9 cellular contexts compared by ENCODE assay signal in the genomic region with DNA sequence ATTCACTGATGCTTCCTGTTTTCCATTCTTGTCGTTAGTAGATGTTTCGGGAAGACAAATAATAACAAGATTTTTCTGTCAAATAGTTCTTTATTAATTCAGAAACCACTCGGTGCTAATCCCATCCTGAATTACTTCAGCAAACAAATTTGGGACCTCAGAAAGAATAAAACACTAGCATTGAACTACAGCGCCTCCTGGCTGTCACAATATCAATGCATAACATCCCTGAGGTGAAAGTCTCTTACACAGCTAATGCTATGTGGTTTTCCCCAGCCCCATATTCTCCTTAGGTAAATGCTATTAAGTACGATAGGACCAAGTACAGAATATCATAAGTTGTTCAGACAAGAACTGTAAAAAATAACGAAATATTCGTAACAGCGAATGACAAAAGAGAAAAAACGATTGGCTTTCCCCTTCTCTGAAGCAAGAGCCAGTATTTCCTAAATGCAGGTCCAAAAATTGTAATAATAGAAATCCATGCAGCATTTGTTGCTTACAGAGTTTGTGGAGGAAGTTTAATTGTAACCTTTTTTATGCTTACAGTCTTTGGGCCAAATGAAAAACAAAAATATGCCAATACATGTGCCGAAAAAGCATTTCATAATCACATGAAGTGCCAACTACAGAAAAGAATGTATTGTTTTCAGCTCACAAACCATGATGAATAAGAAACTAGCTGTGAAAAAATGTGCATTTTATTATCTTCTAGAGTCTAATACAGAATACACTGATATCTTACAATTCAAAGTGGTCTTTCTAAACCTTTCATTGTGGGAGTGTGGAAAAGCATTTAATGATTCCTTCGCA. TPM values are rescaled to one million over a fixed set of nuclear protein-coding genes. Genes with fewer than 3 reads are reported as not detected.
DNase-seq lines count a peak whose midpoint lies in the region; ATAC-seq, FAIRE-seq and TF ChIP-seq lines count a peak whose summit lies in the region.
"Had no signal": no experiment of that assay in that cellular context is flagged by ENCODE, and none has a peak within 500 bp of the region (broad histone marks: within the 10 kb centered on the region; RNA-seq: fewer than 3 reads in every experiment).

No MANE protein-coding gene starts in this region.

- CTCF ChIA-PET in Caco-2 (lab: Charles Lee) (interaction anchor here (0.6 to 4.2 kb wide), 8 partner anchors 10 to 1304 kb away, joined by 3 to 44 read pairs (median 3); no protein-coding TSS in a partner anchor), Panc1 (lab: Charles Lee) (interaction anchor here (1.4 to 4.4 kb wide), 2 partner anchors 56 to 73 kb away, joined by 11 to 47 read pairs; no protein-coding TSS in a partner anchor)

- no peak overlapping the region for H3K4me3 Mint-ChIP-seq in Caco-2 (ENCODE audit: unreplicated experiment)
- no peak overlapping the region for H3K4me3 Mint-ChIP-seq in activated T-cell treated with anti-CD3 and anti-CD28 coated beads, Interleukin-2, amount 50 U/mL, for 72 hours

- no peaks in the 10 kb centered on the region for H3K36me3 Mint-ChIP-seq in Caco-2 (ENCODE audit: insufficient read depth, unreplicated experiment)
- H3K36me3 Mint-ChIP-seq in activated T-cell treated with anti-CD3 and anti-CD28 coated beads, Interleukin-2, amount 50 U/mL, for 72 hours (ENCODE audit: insufficient read depth in 2 of 2) = no peaks in the 10 kb centered on the region

- ATAC-seq in Panc1 (no peak), GM21360 (IDR thresholded peaks at IDR 0.05; ENCODE audit: unreplicated experiment) (no peak), GM18502 (IDR thresholded peaks at IDR 0.05; ENCODE audit: poor library complexity, unreplicated experiment) (no peak)
- peak; percentile 47 to 54 for ATAC-seq in activated T-cell treated with anti-CD3 and anti-CD28 coated beads, Interleukin-2, amount 50 U/mL, for 72 hours (replicated peaks in 1 of 2)

- H3K27me3 Mint-ChIP-seq in Caco-2 (ENCODE audit: insufficient read depth, unreplicated experiment) = no peaks in the 10 kb centered on the region
- peaks cover 5% of the 10 kb centered on the region for H3K27me3 Mint-ChIP-seq in activated T-cell treated with anti-CD3 and anti-CD28 coated beads, Interleukin-2, amount 50 U/mL, for 72 hours (ENCODE audit: low read depth)

- H3K36me3 ChIP-seq in Caco-2 (ENCODE audit: control insufficient read depth, insufficient read depth, low read length) (no peaks in the 10 kb centered on the region), HAP-1 (replicated peaks) (no peaks in the 10 kb centered on the region), Panc1 (ENCODE audit: control insufficient read depth, insufficient read depth, low read length) (peaks cover 7% of the 10 kb centered on the region; the same call in 1 of the 2 replicates)

- peaks cover 9% of the 10 kb centered on the region for H3K4me1 Mint-ChIP-seq in Caco-2 (ENCODE audit: low read depth, unreplicated experiment)
- peaks cover 14% of the 10 kb centered on the region for H3K4me1 Mint-ChIP-seq in activated T-cell treated with anti-CD3 and anti-CD28 coated beads, Interleukin-2, amount 50 U/mL, for 72 hours (ENCODE audit: low read depth)

- BruUV-seq in Caco-2 (replicated peaks; lab: Mats Ljungman, UMichigan) (no TSS peak), Panc1 (replicated peaks; lab: Mats Ljungman, UMichigan) (no TSS peak)

- H3K4me1 ChIP-seq in Caco-2 (peaks cover 10% of the 10 kb centered on the region), HAP-1 (peaks cover 29% of the 10 kb centered on the region), Panc1 (ENCODE audit: control insufficient read depth, insufficient read depth, low read length) (peaks cover 63% of the 10 kb centered on the region)

- peak; percentile 91 to 94 for TF ChIP-seq CTCF in Caco-2 (IDR thresholded peaks at IDR 0.05; ENCODE audit: insufficient read depth in 1 of 2, low read depth in 1 of 2, low read length in 1 of 2, severe bottlenecking in 1 of 2, unreplicated experiment in 1 of 2)
- peak; percentile 88 for TF ChIP-seq CTCF in Panc1 (IDR thresholded peaks at IDR 0.05)

- in situ Hi-C loops in HAP-1 (cut with MboI; ENCODE audit: low sequenced_read_pairs) = no loop called here
- in situ Hi-C loops in Panc1 (cut with HindIII; ENCODE audit: low pct_unique_long_range_greater_than_20kb, low sequenced_read_pairs) = no loop called here

- no peak overlapping the region for H3K27ac Mint-ChIP-seq in Caco-2 (ENCODE audit: unreplicated experiment)
- no peak overlapping the region for H3K27ac Mint-ChIP-seq in activated T-cell treated with anti-CD3 and anti-CD28 coated beads, Interleukin-2, amount 50 U/mL, for 72 hours

- H3K4me3 ChIP-seq in Caco-2 (ENCODE audit: low read depth, low read length) (no peak overlapping the region), HAP-1 (no peak overlapping the region), Panc1 (ENCODE audit: low read depth in 2 of 2, low read length in 2 of 2) (no peak overlapping the region)

- peak; percentile 62 to 78 for DNase-seq in Caco-2
- peak; percentile 74 to 80 for DNase-seq in HAP-1 (ENCODE audit: low spot score in 2 of 2)
- peak; percentile 59 for DNase-seq in Panc1 (ENCODE audit: low read depth, low spot score)
- peak; percentile 52 to 55 for DNase-seq in activated T-cell treated with anti-CD3 and anti-CD28 coated beads, Interleukin-2, amount 50 U/mL, for 72 hours
- DNase-seq in frontal cortex (ENCODE audit: low spot score in 2 of 2) = peak in 1 of 2 donors; percentile 12
- DNase-seq in putamen (ENCODE audit: low spot score) = peak; percentile 57

- POLR2A ChIA-PET in Caco-2 (lab: Charles Lee) (no interaction called here), Panc1 (lab: Charles Lee) (no interaction called here)

- no peaks in the 10 kb centered on the region for H3K9me3 Mint-ChIP-seq in Caco-2 (ENCODE audit: unreplicated experiment)
- H3K9me3 Mint-ChIP-seq in activated T-cell treated with anti-CD3 and anti-CD28 coated beads, Interleukin-2, amount 50 U/mL, for 72 hours = no peaks in the 10 kb centered on the region

- no peaks in the 10 kb centered on the region for H3K27me3 ChIP-seq in Caco-2 (replicated peaks; ENCODE audit: control insufficient read depth, insufficient read depth, low read length)
- H3K27me3 ChIP-seq in HAP-1 (ENCODE audit: low read depth) = no peaks in the 10 kb centered on the region
- H3K27me3 ChIP-seq in Panc1 (ENCODE audit: control insufficient read depth, insufficient read depth, low read length) = no peaks in the 10 kb centered on the region

- H3K9me3 ChIP-seq in Caco-2 = no peaks in the 10 kb centered on the region
- no peaks in the 10 kb centered on the region for H3K9me3 ChIP-seq in HAP-1
- H3K9me3 ChIP-seq in Panc1 (ENCODE audit: control insufficient read depth, insufficient read depth, low read depth, low read length) = no peaks in the 10 kb centered on the region

- intact Hi-C loops in Caco-2 (cut with micrococcal nuclease; ENCODE audit: unreplicated experiment) (loop anchor here (1.0 to 2.0 kb wide), 4 partner anchors 52 to 301 kb away; a partner anchor contains a TSS), Panc1 (cut with micrococcal nuclease; ENCODE audit: unreplicated experiment) (loop anchor here (1.0 kb wide), 1 partner anchor 73 kb away; no protein-coding TSS in a partner anchor)

- FAIRE-seq in frontal cortex (lab: Jason Lieb, UNC) = peak; percentile 19

- peak overlapping the region; percentile 99 for H3K27ac ChIP-seq in Panc1 (ENCODE audit: low read length)

RNA-seq across cellular contexts. Expression of a gene that starts 47.3 kb away (rescaled TPM):
- not detected in 2 replicates for total RNA-seq in Caco-2 (2022)
- 39.1 TPM for total RNA-seq in Panc1 (2021; ENCODE audit: unreplicated experiment)
- polyA plus RNA-seq in Panc1 (2012; ENCODE audit: insufficient read length) = 16.3 TPM
- total RNA-seq in activated T-cell treated with anti-CD3 and anti-CD28 coated beads, Interleukin-2, amount 50 U/mL, for 72 hours = not detected
- total RNA-seq in frontal cortex = not detected
- total RNA-seq: T-helper 2 cell treated with Interferon-gamma antibody and Interleukin-4, amounts not matched to agents 100 ng/mL and 5 ng/mL, for 36 hours had no signal

Comparison
In these comparisons a context has a peak if more than half of its experiments do, and no peak if none do; other contexts are left out.
1. ATAC-seq: peak in activated T-cell treated with anti-CD3 and anti-CD28 coated beads, Interleukin-2, amount 50 U/mL, for 72 hours (2 of 2); none in Panc1 (single experiment), GM21360 (single experiment) and GM18502 (single experiment).
2. RNA of a gene that starts 47.3 kb away (total RNA-seq): 39.1 TPM in Panc1 (single experiment); not detected in activated T-cell treated with anti-CD3 and anti-CD28 coated beads, Interleukin-2, amount 50 U/mL, for 72 hours, not detected in Caco-2 and not detected in frontal cortex (single experiment); every median in the first group is over 10 times any median in the second.